ENCODE assay signal across 11 cellular contexts in genomic region chr5:38515648-38516047, GRCh38. TPM values are rescaled to one million over a fixed set of nuclear protein-coding genes. Genes with fewer than 3 reads are reported as not detected.
DNase-seq lines count a peak whose midpoint lies in the region; ATAC-seq and TF ChIP-seq lines count a peak whose summit lies in the region.
"Had no signal": no experiment of that assay in that cellular context is flagged by ENCODE, and none has a peak within 500 bp of the region (broad histone marks: within the 10 kb centered on the region; RNA-seq: fewer than 3 reads in every experiment).

No MANE protein-coding gene starts in this region.

- H3K4me1 ChIP-seq in body of pancreas: no peaks in the 10 kb centered on the region

- H3K9me3 Mint-ChIP-seq in chondrocyte (ENCODE audit: low read depth): peaks cover 12% of the 10 kb centered on the region

- no peak for TF ChIP-seq POLR2A in body of pancreas (IDR thresholded peaks at IDR 0.05)

- H3K4me1 Mint-ChIP-seq in chondrocyte (ENCODE audit: low read depth): no peaks in the 10 kb centered on the region

- ATAC-seq in GM21381 (IDR thresholded peaks at IDR 0.05; ENCODE audit: unreplicated experiment) (no peak), body of pancreas (no peak)

- no peak overlapping the region for H3K4me3 ChIP-seq in BJ (ENCODE audit: low read depth, low read length)
- H3K4me3 ChIP-seq in LNCaP clone FGC (ENCODE audit: low read depth, low read length): no peak overlapping the region
- H3K4me3 ChIP-seq in body of pancreas: no peak overlapping the region
- H3K4me3 ChIP-seq: lung had no signal

- CTCF ChIA-PET in BJ (lab: Yijun Ruan, JAX): interaction anchor here (0.6 to 1.5 kb wide), 9 partner anchors 11 to 133 kb away, joined by 3 to 11 read pairs (median 3); no protein-coding TSS in a partner anchor

- no peak for DNase-seq in BJ (ENCODE audit: low read depth)
- no peak for DNase-seq in LNCaP clone FGC (ENCODE audit: low read depth)
- no peak for DNase-seq in chondrocyte (ENCODE audit: low spot score)
- peak; percentile 46 for DNase-seq in medulla oblongata (ENCODE audit: extremely low spot score)
- DNase-seq in NCI-H510A (lab: John Stamatoyannopoulos, UW): no peak
- DNase-seq in stimulated activated CD4-positive, alpha-beta T cell treated with anti-CD3 and anti-CD28 coated beads, Interleukin-4, amount 100 ng/mL, for 4 hours: no peak
- DNase-seq in body of pancreas: no peak

- H3K36me3 ChIP-seq in BJ (ENCODE audit: control insufficient read depth, insufficient read depth, low read length): no peaks in the 10 kb centered on the region
- H3K36me3 ChIP-seq in body of pancreas (replicated peaks in 1 of 2; ENCODE audit: insufficient read depth in 1 of 2, low read depth in 2 of 2): no peaks in the 10 kb centered on the region

- intact Hi-C loops in body of pancreas (cut with DNase I): no loop called here

- H3K27ac ChIP-seq in body of pancreas: no peak overlapping the region

- WGBS in body of pancreas, 2 donors: 48 to 60% methylated on average over 2 of the region's 2 CpGs

- H3K9me3 ChIP-seq in body of pancreas: no peaks in the 10 kb centered on the region

- POLR2A ChIA-PET in BJ (lab: Charles Lee): no interaction called here

- H3K4me3 Mint-ChIP-seq in chondrocyte (ENCODE audit: unreplicated experiment): no peak overlapping the region

- H3K27me3 ChIP-seq in BJ (ENCODE audit: control insufficient read depth, insufficient read depth, low read length): no peaks in the 10 kb centered on the region
- no peaks in the 10 kb centered on the region for H3K27me3 ChIP-seq in body of pancreas

- TF ChIP-seq CTCF in BJ (IDR thresholded peaks at IDR 0.05; ENCODE audit: insufficient read depth, low read depth, low read length): peak; percentile 65
- TF ChIP-seq CTCF in LNCaP clone FGC (IDR thresholded peaks at IDR 0.05; ENCODE audit: control insufficient read depth, extremely low read depth, insufficient read depth): peak; percentile 54
- peak; percentile 77 for TF ChIP-seq CTCF in chondrocyte (IDR thresholded peaks at IDR 0.05)
- TF ChIP-seq CTCF in body of pancreas (IDR thresholded peaks at IDR 0.05): no peak

- no peaks in the 10 kb centered on the region for H3K27me3 Mint-ChIP-seq in chondrocyte (ENCODE audit: low read depth)

- peaks cover 7% of the 10 kb centered on the region for H3K36me3 Mint-ChIP-seq in chondrocyte (ENCODE audit: low read depth)

- no peak overlapping the region for H3K27ac Mint-ChIP-seq in chondrocyte (ENCODE audit: unreplicated experiment)

RNA-seq across cellular contexts. Expression of gene LIFR, which starts 40.8 kb away (rescaled TPM):
- 2.7 and 6.8 TPM in 2 replicates for polyA plus RNA-seq in BJ (2011; rRNA removed)
- 6.7 and 7.2 TPM in 2 replicates for polyA minus RNA-seq in BJ (2011; rRNA and poly(A)+ RNA removed)
- total RNA-seq in chondrocyte (5.9 to 7.5 TPM (median 6.6 TPM) in 3 replicates), body of pancreas (10 to 100 TPM; 45.4 to 80.1 TPM)
- total RNA-seq: activated CD8-positive, alpha-beta memory T cell treated with anti-CD3 and anti-CD28 coated beads for 36 hours; OCI-LY7 had no signal

Comparison
In these comparisons a context has a peak if more than half of its experiments do, and no peak if none do; other contexts are left out.
1. CTCF ChIP-seq: peak in BJ (single experiment), LNCaP clone FGC (single experiment) and chondrocyte (single experiment); none in body of pancreas (0 of 7).